1 cellular context compared by ENCODE assay signal in genomic region chr12:106303202-106303820, GRCh38.
TF ChIP-seq lines count a peak whose summit lies in the region.

No MANE protein-coding gene starts in this region.

TF ChIP-seq in HepG2, 621 proteins besides CTCF, POLR2A, EP300 and RAD21 (continued from another document):
- TF ChIP-seq ZHX2 (IDR thresholded peaks at IDR 0.05; ENCODE audit: low read depth): no peak
- TF ChIP-seq ZHX2 (CRISPR knock-in tag; IDR thresholded peaks at IDR 0.05; ENCODE audit: borderline replicate concordance): no peak
- no peak for TF ChIP-seq PLRG1 (conservative IDR thresholded peaks at IDR 0.05)
- peak; percentile 95 for TF ChIP-seq TGIF2 (CRISPR knock-in tag; IDR thresholded peaks at IDR 0.05)
- TF ChIP-seq ZNF530 (CRISPR knock-in tag; IDR thresholded peaks at IDR 0.05; ENCODE audit: low read depth): no peak
- TF ChIP-seq ZNF607 (CRISPR knock-in tag; IDR thresholded peaks at IDR 0.05; ENCODE audit: borderline replicate concordance): 0 out of 2 replicates have a peak, but pooled peaks have one; percentile 48
- TF ChIP-seq TIGD3 (CRISPR knock-in tag; IDR thresholded peaks at IDR 0.05; ENCODE audit: borderline replicate concordance): no peak
- no peak for TF ChIP-seq MTERF4 (CRISPR knock-in tag; IDR thresholded peaks at IDR 0.05)
- peak; percentile 57 for TF ChIP-seq AGO2 (optimal IDR thresholded peaks at IDR 0.05; ENCODE audit: low read depth, low read length)
- TF ChIP-seq ZNF597 (CRISPR knock-in tag; IDR thresholded peaks at IDR 0.05): no peak
- TF ChIP-seq RORA (CRISPR knock-in tag; IDR thresholded peaks at IDR 0.05): no peak
- no peak for TF ChIP-seq NFKBIZ (CRISPR knock-in tag; IDR thresholded peaks at IDR 0.05)
- TF ChIP-seq PHF8 (CRISPR knock-in tag; IDR thresholded peaks at IDR 0.05): peak; percentile 29
- TF ChIP-seq ZNF781 (CRISPR knock-in tag; IDR thresholded peaks at IDR 0.05; ENCODE audit: borderline replicate concordance, not compliant biosample characterization): no peak
- TF ChIP-seq TRAFD1 (CRISPR knock-in tag; IDR thresholded peaks at IDR 0.05; ENCODE audit: borderline replicate concordance): peak; percentile 15; the same call in 1 of the 2 replicates
- TF ChIP-seq ZNF678 (CRISPR knock-in tag; IDR thresholded peaks at IDR 0.05): no peak
- TF ChIP-seq ZNF839 (CRISPR knock-in tag; IDR thresholded peaks at IDR 0.05; ENCODE audit: borderline replicate concordance): peak; percentile 10; the same call in 1 of the 2 replicates
- TF ChIP-seq SMYD3 (CRISPR knock-in tag; IDR thresholded peaks at IDR 0.05): no peak
- TF ChIP-seq ZNF281 (CRISPR knock-in tag; IDR thresholded peaks at IDR 0.05; ENCODE audit: borderline replicate concordance): peak; percentile 92
- TF ChIP-seq ZNF574 (CRISPR knock-in tag; IDR thresholded peaks at IDR 0.05): 0 out of 2 replicates have a peak, but pooled peaks have one; percentile 7
- 0 out of 2 replicates have a peak, but pooled peaks have one; percentile 24 for TF ChIP-seq ZFP1 (CRISPR knock-in tag; IDR thresholded peaks at IDR 0.05)
- 0 out of 2 replicates have a peak, but pooled peaks have one; percentile 18 for TF ChIP-seq ZNF776 (CRISPR knock-in tag; IDR thresholded peaks at IDR 0.05)
- TF ChIP-seq AHR (CRISPR knock-in tag; IDR thresholded peaks at IDR 0.05): no peak
- TF ChIP-seq MNT (IDR thresholded peaks at IDR 0.05): peak; percentile 60
- TF ChIP-seq ZNF766 (CRISPR knock-in tag; IDR thresholded peaks at IDR 0.05; ENCODE audit: borderline replicate concordance): no peak
- TF ChIP-seq ZNF160 (CRISPR knock-in tag; IDR thresholded peaks at IDR 0.05): peak; percentile 16; the same call in 1 of the 2 replicates
- TF ChIP-seq NCOA5 (CRISPR knock-in tag; IDR thresholded peaks at IDR 0.05): no peak
- 0 out of 2 replicates have a peak, but pooled peaks have one; percentile 31 for TF ChIP-seq ARID5B (CRISPR knock-in tag; IDR thresholded peaks at IDR 0.05)
- TF ChIP-seq ZUFSP (CRISPR knock-in tag; IDR thresholded peaks at IDR 0.05; ENCODE audit: borderline replicate concordance): no peak
